In the genomic region with DNA sequence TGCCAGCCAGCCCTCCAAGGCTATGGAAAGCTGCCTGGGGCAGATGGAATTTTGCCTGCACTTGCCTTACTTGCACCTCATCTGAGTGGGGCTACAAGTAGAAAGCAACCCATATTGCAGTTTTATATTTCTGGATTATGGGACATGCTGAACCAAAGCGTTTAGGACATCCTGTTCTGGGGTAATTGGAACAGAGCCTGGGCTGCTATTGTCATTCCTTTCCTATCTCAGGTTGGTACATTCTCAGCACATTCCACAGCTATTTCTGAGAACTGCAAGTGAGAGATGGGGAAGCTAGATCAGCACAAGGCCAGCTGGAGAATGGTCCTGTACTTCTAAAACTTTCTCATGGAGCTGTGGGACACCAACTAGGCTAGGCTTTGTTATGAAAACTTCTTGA, we compare ENCODE assay signal across 2 cellular contexts.
TF ChIP-seq lines count a peak whose summit lies in the region.

No MANE protein-coding gene starts in this region.

TF ChIP-seq in liver, 16 proteins besides CTCF, POLR2A, EP300 and RAD21 (continued from another document):
- TF ChIP-seq, protein P1, sequence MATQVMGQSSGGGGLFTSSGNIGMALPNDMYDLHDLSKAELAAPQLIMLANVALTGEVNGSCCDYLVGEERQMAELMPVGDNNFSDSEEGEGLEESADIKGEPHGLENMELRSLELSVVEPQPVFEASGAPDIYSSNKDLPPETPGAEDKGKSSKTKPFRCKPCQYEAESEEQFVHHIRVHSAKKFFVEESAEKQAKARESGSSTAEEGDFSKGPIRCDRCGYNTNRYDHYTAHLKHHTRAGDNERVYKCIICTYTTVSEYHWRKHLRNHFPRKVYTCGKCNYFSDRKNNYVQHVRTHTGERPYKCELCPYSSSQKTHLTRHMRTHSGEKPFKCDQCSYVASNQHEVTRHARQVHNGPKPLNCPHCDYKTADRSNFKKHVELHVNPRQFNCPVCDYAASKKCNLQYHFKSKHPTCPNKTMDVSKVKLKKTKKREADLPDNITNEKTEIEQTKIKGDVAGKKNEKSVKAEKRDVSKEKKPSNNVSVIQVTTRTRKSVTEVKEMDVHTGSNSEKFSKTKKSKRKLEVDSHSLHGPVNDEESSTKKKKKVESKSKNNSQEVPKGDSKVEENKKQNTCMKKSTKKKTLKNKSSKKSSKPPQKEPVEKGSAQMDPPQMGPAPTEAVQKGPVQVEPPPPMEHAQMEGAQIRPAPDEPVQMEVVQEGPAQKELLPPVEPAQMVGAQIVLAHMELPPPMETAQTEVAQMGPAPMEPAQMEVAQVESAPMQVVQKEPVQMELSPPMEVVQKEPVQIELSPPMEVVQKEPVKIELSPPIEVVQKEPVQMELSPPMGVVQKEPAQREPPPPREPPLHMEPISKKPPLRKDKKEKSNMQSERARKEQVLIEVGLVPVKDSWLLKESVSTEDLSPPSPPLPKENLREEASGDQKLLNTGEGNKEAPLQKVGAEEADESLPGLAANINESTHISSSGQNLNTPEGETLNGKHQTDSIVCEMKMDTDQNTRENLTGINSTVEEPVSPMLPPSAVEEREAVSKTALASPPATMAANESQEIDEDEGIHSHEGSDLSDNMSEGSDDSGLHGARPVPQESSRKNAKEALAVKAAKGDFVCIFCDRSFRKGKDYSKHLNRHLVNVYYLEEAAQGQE (IDR thresholded peaks at IDR 0.05): no peak

TF ChIP-seq in HepG2, 621 proteins besides CTCF, POLR2A, EP300 and RAD21 (continued from another document):
- TF ChIP-seq, protein P2, sequence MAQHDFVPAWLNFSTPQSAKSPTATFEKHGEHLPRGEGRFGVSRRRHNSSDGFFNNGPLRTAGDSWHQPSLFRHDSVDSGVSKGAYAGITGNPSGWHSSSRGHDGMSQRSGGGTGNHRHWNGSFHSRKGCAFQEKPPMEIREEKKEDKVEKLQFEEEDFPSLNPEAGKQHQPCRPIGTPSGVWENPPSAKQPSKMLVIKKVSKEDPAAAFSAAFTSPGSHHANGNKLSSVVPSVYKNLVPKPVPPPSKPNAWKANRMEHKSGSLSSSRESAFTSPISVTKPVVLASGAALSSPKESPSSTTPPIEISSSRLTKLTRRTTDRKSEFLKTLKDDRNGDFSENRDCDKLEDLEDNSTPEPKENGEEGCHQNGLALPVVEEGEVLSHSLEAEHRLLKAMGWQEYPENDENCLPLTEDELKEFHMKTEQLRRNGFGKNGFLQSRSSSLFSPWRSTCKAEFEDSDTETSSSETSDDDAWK (CRISPR knock-in tag; IDR thresholded peaks at IDR 0.05): no peak
- TF ChIP-seq NFE2 (CRISPR knock-in tag; IDR thresholded peaks at IDR 0.05) (no peak), HMGA1 (CRISPR knock-in tag; conservative IDR thresholded peaks at IDR 0.05) (no peak), TCF12 (IDR thresholded peaks at IDR 0.05) (no peak), TCF12 (CRISPR knock-in tag; IDR thresholded peaks at IDR 0.05) (no peak), ZNF468 (CRISPR knock-in tag; IDR thresholded peaks at IDR 0.05) (no peak)
- TF ChIP-seq, protein P3, sequence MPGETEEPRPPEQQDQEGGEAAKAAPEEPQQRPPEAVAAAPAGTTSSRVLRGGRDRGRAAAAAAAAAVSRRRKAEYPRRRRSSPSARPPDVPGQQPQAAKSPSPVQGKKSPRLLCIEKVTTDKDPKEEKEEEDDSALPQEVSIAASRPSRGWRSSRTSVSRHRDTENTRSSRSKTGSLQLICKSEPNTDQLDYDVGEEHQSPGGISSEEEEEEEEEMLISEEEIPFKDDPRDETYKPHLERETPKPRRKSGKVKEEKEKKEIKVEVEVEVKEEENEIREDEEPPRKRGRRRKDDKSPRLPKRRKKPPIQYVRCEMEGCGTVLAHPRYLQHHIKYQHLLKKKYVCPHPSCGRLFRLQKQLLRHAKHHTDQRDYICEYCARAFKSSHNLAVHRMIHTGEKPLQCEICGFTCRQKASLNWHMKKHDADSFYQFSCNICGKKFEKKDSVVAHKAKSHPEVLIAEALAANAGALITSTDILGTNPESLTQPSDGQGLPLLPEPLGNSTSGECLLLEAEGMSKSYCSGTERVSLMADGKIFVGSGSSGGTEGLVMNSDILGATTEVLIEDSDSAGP (CRISPR knock-in tag; IDR thresholded peaks at IDR 0.05; ENCODE audit: borderline replicate concordance): no peak
